ENCODE assay signal across 25 cellular contexts in genomic region chr12:29738416-29738815, GRCh38.
"Had no signal": no experiment of that assay in that cellular context is flagged by ENCODE, and none has a peak within 500 bp of the region (broad histone marks: within the 10 kb centered on the region; RNA-seq: fewer than 3 reads in every experiment).

No MANE protein-coding gene starts in this region.

- H3K4me3 ChIP-seq: body of pancreas, cardiac muscle cell, lower lobe of right lung, neural progenitor cell, right lobe of liver, thoracic aorta, uterus had no signal

- H3K9me3 Mint-ChIP-seq: natural killer cell; neural progenitor cell; stimulated activated effector memory CD8-positive, alpha-beta T cell treated with anti-CD3 and anti-CD28 coated beads, Interleukin-12 subunit alpha, Interleukin-12 subunit beta, amount 100 ng/mL, for 72 hours; stimulated activated naive CD8-positive, alpha-beta T cell treated with anti-CD3 and anti-CD28 coated beads, Interleukin-15, Interleukin-2, amounts not matched to agents 100 ng/mL and 50 ng/mL, for 24 hours had no signal

- H3K36me3 Mint-ChIP-seq: activated naive CD8-positive, alpha-beta T cell; natural killer cell; stimulated activated effector memory CD8-positive, alpha-beta T cell treated with anti-CD3 and anti-CD28 coated beads, Interleukin-12 subunit alpha, Interleukin-12 subunit beta, amount 100 ng/mL, for 72 hours had no signal

- H3K9ac ChIP-seq: neural progenitor cell had no signal

- H3K4me1 ChIP-seq: body of pancreas, neural progenitor cell, right lobe of liver had no signal

- H3K4me3 Mint-ChIP-seq: activated naive CD8-positive, alpha-beta T cell; natural killer cell; neural progenitor cell; stimulated activated effector memory CD8-positive, alpha-beta T cell treated with anti-CD3 and anti-CD28 coated beads, Interleukin-12 subunit alpha, Interleukin-12 subunit beta, amount 100 ng/mL, for 72 hours; stimulated activated naive CD8-positive, alpha-beta T cell treated with anti-CD3 and anti-CD28 coated beads, Interleukin-15, Interleukin-2, amounts not matched to agents 100 ng/mL and 50 ng/mL, for 24 hours had no signal

- H3K4me2 ChIP-seq: neural progenitor cell had no signal

- H3K27ac Mint-ChIP-seq: activated naive CD8-positive, alpha-beta T cell; natural killer cell; neural progenitor cell; stimulated activated effector memory CD8-positive, alpha-beta T cell treated with anti-CD3 and anti-CD28 coated beads, Interleukin-12 subunit alpha, Interleukin-12 subunit beta, amount 100 ng/mL, for 72 hours; stimulated activated naive CD8-positive, alpha-beta T cell treated with anti-CD3 and anti-CD28 coated beads, Interleukin-15, Interleukin-2, amounts not matched to agents 100 ng/mL and 50 ng/mL, for 24 hours had no signal

- H2AFZ ChIP-seq: neural progenitor cell had no signal

- H3K36me3 ChIP-seq: cardiac muscle cell, lower lobe of right lung, neural progenitor cell, right lobe of liver, thoracic aorta, uterus had no signal

- H3K9me3 ChIP-seq: body of pancreas, lower lobe of right lung, right lobe of liver, thoracic aorta, uterus had no signal

- DNase-seq: activated CD4-positive, alpha-beta T cell treated with anti-CD3 and anti-CD28 coated beads for 4 hours; activated CD4-positive, alpha-beta T cell treated with anti-CD3 and anti-CD28 coated beads, Interleukin-2, amount 50 U/mL, for 4 hours; activated CD4-positive, CD25-positive, alpha-beta regulatory T cell; activated effector memory CD4-positive, alpha-beta T cell treated with Interleukin-2 at 50 U/mL for 16 hours; activated naive CD4-positive, alpha-beta T cell treated with Interleukin-2 at 50 U/mL for 16 hours; activated T-cell treated with anti-CD3 and anti-CD28 coated beads for 4 hours; aorta; body of pancreas; glutamatergic neuron; hippocampal formation; lower lobe of right lung; mesendoderm; natural killer cell; occipital lobe; right lobe of liver; small intestine; stimulated activated CD4-positive, alpha-beta T cell treated with anti-CD3 and anti-CD28 coated beads, Interleukin-4, amount 100 ng/mL, for 24 hours; trophoblast cell; uterus had no signal

- H3K27me3 Mint-ChIP-seq: stimulated activated naive CD8-positive, alpha-beta T cell treated with anti-CD3 and anti-CD28 coated beads, Interleukin-15, Interleukin-2, amounts not matched to agents 100 ng/mL and 50 ng/mL, for 24 hours had no signal

- H3K4me1 Mint-ChIP-seq: natural killer cell; stimulated activated effector memory CD8-positive, alpha-beta T cell treated with anti-CD3 and anti-CD28 coated beads, Interleukin-12 subunit alpha, Interleukin-12 subunit beta, amount 100 ng/mL, for 72 hours had no signal

- H3K27ac ChIP-seq: body of pancreas, cardiac muscle cell, lower lobe of right lung, neural progenitor cell, right lobe of liver, thoracic aorta had no signal

- H3K27me3 ChIP-seq: body of pancreas, cardiac muscle cell, neural progenitor cell, right lobe of liver, uterus had no signal

- ATAC-seq: body of pancreas; lower lobe of right lung; natural killer cell; stimulated activated effector memory CD8-positive, alpha-beta T cell treated with anti-CD3 and anti-CD28 coated beads, Interleukin-12 subunit alpha, Interleukin-12 subunit beta, amount 100 ng/mL, for 72 hours had no signal
